8 cellular contexts compared by ENCODE assay signal in genomic region chr15:39318231-39318630, GRCh38.
"Had no signal": no experiment of that assay in that cellular context is flagged by ENCODE, and none has a peak within 500 bp of the region (broad histone marks: within the 10 kb centered on the region; RNA-seq: fewer than 3 reads in every experiment).

No MANE protein-coding gene starts in this region.

- H3K4me3 Mint-ChIP-seq: GM23338, H9 had no signal

- H3K4me1 Mint-ChIP-seq: GM23338 had no signal

- H2AFZ ChIP-seq: GM23338 had no signal

- H3K4me3 ChIP-seq: GM23338, K562 had no signal

- ATAC-seq: GM23338, K562 had no signal

- H3K4me2 ChIP-seq: GM23338 had no signal

- H3K27ac Mint-ChIP-seq: GM23338, H9 had no signal

- DNase-seq: H9, HCEC 1CT, KG1 had no signal

- FAIRE-seq: H1, H54, HTR-8/SVneo, K562 had no signal
